14 cellular contexts compared by ENCODE assay signal in genomic region chr3:78670087-78670486, GRCh38.
DNase-seq lines count a peak whose midpoint lies in the region; ATAC-seq and TF ChIP-seq lines count a peak whose summit lies in the region.
"Had no signal": no experiment of that assay in that cellular context is flagged by ENCODE, and none has a peak within 500 bp of the region (broad histone marks: within the 10 kb centered on the region; RNA-seq: fewer than 3 reads in every experiment).

No MANE protein-coding gene starts in this region.

- H3K9ac ChIP-seq in colonic mucosa (ENCODE audit: low read depth in 2 of 2, low read length in 2 of 2), result no peak overlapping the region

- no peaks in the 10 kb centered on the region for H3K27me3 Mint-ChIP-seq in type B pancreatic cell

- H3K9me3 Mint-ChIP-seq in type B pancreatic cell, result no peaks in the 10 kb centered on the region

- peaks cover 27% of the 10 kb centered on the region for H3K36me3 Mint-ChIP-seq in type B pancreatic cell

- peak; percentile 30 for DNase-seq in DMS53 (lab: John Stamatoyannopoulos, UW)
- DNase-seq in DMS53 treated with DMSO at 0.1 percent for 48 hours (lab: John Stamatoyannopoulos, UW; ENCODE audit: unreplicated experiment), result no peak
- peak; percentile 26 to 35 for DNase-seq in SHP77 (lab: John Stamatoyannopoulos, UW)
- peak; percentile 46 for DNase-seq in fibroblast of peridontal ligament (ENCODE audit: extremely low read depth)
- no peak for DNase-seq in colonic mucosa
- no peak for DNase-seq in type B pancreatic cell (ENCODE audit: extremely low spot score, unreplicated experiment)
- no peak for DNase-seq in amniotic stem cell (lab: John Stamatoyannopoulos, UW)
- DNase-seq: DMS153, GOT3, MV-4-11, NCI-H1436 had no signal

- no peaks in the 10 kb centered on the region for H3K27me3 ChIP-seq in colonic mucosa

- no peak overlapping the region for H3K27ac ChIP-seq in colonic mucosa
- H3K27ac ChIP-seq: 22Rv1, RWPE1 had no signal

- no peak overlapping the region for H3K4me3 ChIP-seq in colonic mucosa

- no peaks in the 10 kb centered on the region for H3K9me3 ChIP-seq in colonic mucosa

- no peak overlapping the region for H3K4me3 Mint-ChIP-seq in type B pancreatic cell

- ATAC-seq in GM19467 (IDR thresholded peaks at IDR 0.05; ENCODE audit: unreplicated experiment), result no peak

- H3K4me1 Mint-ChIP-seq in type B pancreatic cell (ENCODE audit: unreplicated experiment), result peaks cover 3% of the 10 kb centered on the region

- intact Hi-C loops in colonic mucosa (cut with DNase I), result no loop called here

- TF ChIP-seq CTCF in colonic mucosa (IDR thresholded peaks at IDR 0.05) (no peak), type B pancreatic cell (conservative IDR thresholded peaks at IDR 0.05) (no peak)

- no peaks in the 10 kb centered on the region for H3K4me1 ChIP-seq in colonic mucosa

- no peak overlapping the region for H3K27ac Mint-ChIP-seq in type B pancreatic cell

- H3K36me3 ChIP-seq in colonic mucosa, result no peaks in the 10 kb centered on the region

Comparison
In these comparisons a context has a peak if more than half of its experiments do, and no peak if none do; other contexts are left out.
1. DNase-seq: peak in DMS53 (single experiment), SHP77 (2 of 2) and fibroblast of peridontal ligament (single experiment); none in DMS53 treated with DMSO at 0.1 percent for 48 hours (single experiment), colonic mucosa (single experiment), type B pancreatic cell (single experiment) and amniotic stem cell (single experiment).